Comparison of ENCODE assay signal across 8 cellular contexts in genomic region chr7:80942261-80943041, GRCh38. TPM values are rescaled to one million over a fixed set of nuclear protein-coding genes. Genes with fewer than 3 reads are reported as not detected.
DNase-seq lines count a peak whose midpoint lies in the region; ATAC-seq and TF ChIP-seq lines count a peak whose summit lies in the region.

No MANE protein-coding gene starts in this region.

- DNase-seq in HK-2 (ENCODE audit: unreplicated experiment) (peak; percentile 82), brain pericyte (ENCODE audit: low read depth, low spot score) (peak; percentile 85), kidney epithelial cell (ENCODE audit: low read depth) (peak; percentile 100), type B pancreatic cell (ENCODE audit: extremely low spot score, unreplicated experiment) (no peak), GM13976 (ENCODE audit: low spot score) (no peak), hippocampal formation (lab: John Stamatoyannopoulos, UW) (no peak), T-helper 17 cell (no peak), NCI-H748 (lab: John Stamatoyannopoulos, UW; ENCODE audit: unreplicated experiment) (no peak)

- in situ Hi-C loops in GM13976 (cut with MboI; ENCODE audit: low sequenced_read_pairs, unreplicated experiment) = no loop called here

- H3K27me3 Mint-ChIP-seq in type B pancreatic cell = no peaks in the 10 kb centered on the region
- no peaks in the 10 kb centered on the region for H3K27me3 Mint-ChIP-seq in T-helper 17 cell

- H3K27ac Mint-ChIP-seq in type B pancreatic cell = peak overlapping the region; percentile 75
- H3K27ac Mint-ChIP-seq in T-helper 17 cell = no peak overlapping the region

- no peak for TF ChIP-seq CTCF in kidney epithelial cell (IDR thresholded peaks at IDR 0.05; ENCODE audit: insufficient read depth, low read length, poor library complexity, severe bottlenecking)
- TF ChIP-seq CTCF in type B pancreatic cell (conservative IDR thresholded peaks at IDR 0.05) = no peak
- TF ChIP-seq CTCF in GM13976 (IDR thresholded peaks at IDR 0.05; ENCODE audit: borderline replicate concordance, control extremely low read depth, extremely low read depth, insufficient read depth, missing control alignments) = no peak

- H3K4me1 Mint-ChIP-seq in type B pancreatic cell (ENCODE audit: unreplicated experiment) = peaks cover 24% of the 10 kb centered on the region
- no peaks in the 10 kb centered on the region for H3K4me1 Mint-ChIP-seq in T-helper 17 cell

- peaks cover 7% of the 10 kb centered on the region for H3K9me3 Mint-ChIP-seq in type B pancreatic cell

- no peaks in the 10 kb centered on the region for H3K36me3 Mint-ChIP-seq in type B pancreatic cell
- H3K36me3 Mint-ChIP-seq in T-helper 17 cell (ENCODE audit: low read depth) = no peaks in the 10 kb centered on the region

- H3K9me3 ChIP-seq in T-helper 17 cell (ENCODE audit: control insufficient read depth, low read length, poor library complexity, severe bottlenecking) = no peaks in the 10 kb centered on the region

- H3K4me3 ChIP-seq in kidney epithelial cell (ENCODE audit: low read depth, low read length) = no peak overlapping the region

- no peak for ATAC-seq in T-helper 17 cell

- H3K4me3 Mint-ChIP-seq in type B pancreatic cell = peak overlapping the region; percentile 61
- no peak overlapping the region for H3K4me3 Mint-ChIP-seq in T-helper 17 cell

- H3K36me3 ChIP-seq in kidney epithelial cell (ENCODE audit: control insufficient read depth, insufficient read depth, low read length) = no peaks in the 10 kb centered on the region

- H3K27me3 ChIP-seq in kidney epithelial cell (ENCODE audit: control insufficient read depth, insufficient read depth, low read length) = no peaks in the 10 kb centered on the region

RNA-seq across cellular contexts. Expression of gene SEMA3C, which starts 23.6 kb away (rescaled TPM):
- 84.8 and 113 TPM in 2 replicates for total RNA-seq in kidney epithelial cell
- 67.8 and 94.9 TPM in 2 replicates for total RNA-seq in type B pancreatic cell (ENCODE audit: low replicate concordance)
- total RNA-seq in T-helper 17 cell = under 1 TPM; 0.26 to 0.62 TPM

Comparison
In these comparisons a context has a peak if more than half of its experiments do, and no peak if none do; other contexts are left out.
1. DNase-seq: peak in HK-2 (single experiment), brain pericyte (single experiment) and kidney epithelial cell (single experiment); none in type B pancreatic cell (single experiment), GM13976 (single experiment), hippocampal formation (0 of 2), T-helper 17 cell (0 of 3) and NCI-H748 (single experiment).
2. RNA of gene SEMA3C, which starts 23.6 kb away (total RNA-seq): 84.8 to 113 TPM in kidney epithelial cell and 67.8 to 94.9 TPM in type B pancreatic cell; 0.26 to 0.62 TPM in T-helper 17 cell; every median in the first group is over 10 times any median in the second.